ENCODE assay signal across 15 cellular contexts in the genomic region with DNA sequence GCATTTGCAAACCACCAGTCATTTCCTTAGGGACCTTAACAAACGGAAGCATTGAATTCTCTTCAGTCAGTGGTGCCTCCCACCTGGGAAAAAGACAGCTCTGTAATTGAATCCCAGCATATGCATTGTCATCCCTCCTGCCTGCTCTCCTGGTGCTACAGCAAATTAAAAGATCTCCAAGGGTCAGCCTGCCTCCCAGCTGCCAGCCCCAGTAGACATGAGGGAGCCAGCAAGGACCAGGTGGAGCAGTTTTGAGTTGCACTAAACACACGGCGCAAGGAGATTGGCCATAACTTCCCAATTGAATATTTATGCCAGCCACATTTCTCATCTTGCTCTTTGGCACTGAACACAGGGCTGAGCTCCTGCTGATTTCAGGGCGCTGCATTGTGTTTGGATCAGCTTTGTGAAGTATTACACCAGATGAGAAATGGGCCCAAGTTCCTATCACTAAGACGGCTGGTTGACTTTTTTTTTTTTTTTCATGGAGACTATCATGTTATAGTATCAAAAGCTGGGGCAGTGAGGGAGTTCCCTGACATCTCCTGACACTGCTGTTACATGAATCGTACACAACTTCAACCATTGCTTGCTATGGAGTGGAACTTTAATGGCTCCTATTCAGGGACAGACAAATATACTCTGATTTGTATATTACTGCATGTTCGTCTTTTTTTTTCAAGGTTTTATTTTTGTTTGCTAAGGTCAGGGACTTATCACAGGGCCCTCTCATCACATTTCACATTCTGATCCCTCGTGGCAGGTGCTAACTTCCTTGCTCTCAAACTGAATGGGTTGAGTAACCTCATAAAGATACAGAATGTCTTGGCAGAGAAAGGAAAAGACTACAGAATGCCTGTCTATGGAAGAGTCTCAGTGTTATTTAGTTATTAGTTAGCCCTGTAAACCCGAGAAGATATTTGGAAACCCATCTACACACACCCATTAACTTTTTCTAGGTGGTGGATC.
DNase-seq lines count a peak whose midpoint lies in the region; ATAC-seq and TF ChIP-seq lines count a peak whose summit lies in the region.
"Had no signal": no experiment of that assay in that cellular context is flagged by ENCODE, and none has a peak within 500 bp of the region (broad histone marks: within the 10 kb centered on the region; RNA-seq: fewer than 3 reads in every experiment).

No MANE protein-coding gene starts in this region.

- H3K36me3 Mint-ChIP-seq in activated CD8-positive, alpha-beta T cell treated with anti-CD3 and anti-CD28 coated beads for 36 hours (ENCODE audit: low read depth), result no peaks in the 10 kb centered on the region
- H3K36me3 Mint-ChIP-seq: activated naive CD8-positive, alpha-beta T cell had no signal

- CTCF ChIA-PET in activated CD8-positive, alpha-beta T cell treated with anti-CD3 and anti-CD28 coated beads for 36 hours (lab: Charles Lee), result no interaction called here

- intact Hi-C loops in Right ventricle myocardium superior (cut with DNase I), result no loop called here
- intact Hi-C loops in activated CD8-positive, alpha-beta T cell treated with anti-CD3 and anti-CD28 coated beads for 36 hours (cut with micrococcal nuclease), result no loop called here

- no peak for TF ChIP-seq CTCF in right atrium auricular region (IDR thresholded peaks at IDR 0.05)
- TF ChIP-seq CTCF in activated CD8-positive, alpha-beta T cell treated with anti-CD3 and anti-CD28 coated beads for 36 hours (IDR thresholded peaks at IDR 0.05), result no peak

- H3K36me3 ChIP-seq in right atrium auricular region, result no peaks in the 10 kb centered on the region
- H3K36me3 ChIP-seq: tibial nerve had no signal

- H3K27ac Mint-ChIP-seq in activated CD8-positive, alpha-beta T cell treated with anti-CD3 and anti-CD28 coated beads for 36 hours, result no peak overlapping the region
- H3K27ac Mint-ChIP-seq: activated naive CD8-positive, alpha-beta T cell had no signal

- POLR2A ChIA-PET in activated CD8-positive, alpha-beta T cell treated with anti-CD3 and anti-CD28 coated beads for 36 hours (lab: Charles Lee), result no interaction called here

- ATAC-seq in Right ventricle myocardium superior (ENCODE audit: poor library complexity), result peak; percentile 64
- ATAC-seq in activated CD8-positive, alpha-beta T cell treated with anti-CD3 and anti-CD28 coated beads for 36 hours, result no peak
- ATAC-seq in HG03342 (IDR thresholded peaks at IDR 0.05; ENCODE audit: unreplicated experiment), result no peak
- no peak for ATAC-seq in HG03457 (IDR thresholded peaks at IDR 0.05; ENCODE audit: unreplicated experiment)

- no peak overlapping the region for H3K4me3 Mint-ChIP-seq in activated CD8-positive, alpha-beta T cell treated with anti-CD3 and anti-CD28 coated beads for 36 hours
- H3K4me3 Mint-ChIP-seq: activated naive CD8-positive, alpha-beta T cell had no signal

- H3K4me1 Mint-ChIP-seq in activated CD8-positive, alpha-beta T cell treated with anti-CD3 and anti-CD28 coated beads for 36 hours (ENCODE audit: low read depth), result no peaks in the 10 kb centered on the region

- no peaks in the 10 kb centered on the region for H3K9me3 Mint-ChIP-seq in activated CD8-positive, alpha-beta T cell treated with anti-CD3 and anti-CD28 coated beads for 36 hours

- no peaks in the 10 kb centered on the region for H3K27me3 ChIP-seq in right atrium auricular region
- H3K27me3 ChIP-seq: tibial nerve had no signal

- no peaks in the 10 kb centered on the region for H3K9me3 ChIP-seq in right atrium auricular region
- H3K9me3 ChIP-seq: tibial nerve had no signal

- no peak for DNase-seq in Right ventricle myocardium superior
- no peak for DNase-seq in right atrium auricular region (ENCODE audit: low spot score)
- peak; percentile 74 for DNase-seq in NCI-H69 (lab: John Stamatoyannopoulos, UW)
- DNase-seq in iPS DF 19.7 (ENCODE audit: low read depth, low spot score), result peak; percentile 33
- DNase-seq in activated CD8-positive, alpha-beta T cell treated with anti-CD3 and anti-CD28 coated beads for 36 hours, result no peak
- DNase-seq in cerebellar nuclear complex (lab: John Stamatoyannopoulos, UW), result no peak
- DNase-seq: Calu3; central memory CD4-positive, alpha-beta T cell; NK-92 treated with Interleukin-12 subunit alpha and Interleukin-12 subunit beta, amount 100 ng/mL, for 24 hours; SIG-M5 had no signal

- no peaks in the 10 kb centered on the region for H3K27me3 Mint-ChIP-seq in activated CD8-positive, alpha-beta T cell treated with anti-CD3 and anti-CD28 coated beads for 36 hours

- H3K4me1 ChIP-seq in right atrium auricular region, result peaks cover 0 to 5% of the 10 kb centered on the region in 2 donors
- H3K4me1 ChIP-seq: tibial nerve had no signal

- H3K27ac ChIP-seq in right atrium auricular region, result peak overlapping the region in 1 of 2 donors; percentile 16
- H3K27ac ChIP-seq: tibial nerve, VCaP had no signal

- no peak overlapping the region for H3K4me3 ChIP-seq in right atrium auricular region
- H3K4me3 ChIP-seq: tibial nerve had no signal

Comparison
In these comparisons a context has a peak if more than half of its experiments do, and no peak if none do; other contexts are left out.
1. DNase-seq: peak in NCI-H69 (single experiment) and iPS DF 19.7 (single experiment); none in Right ventricle myocardium superior (single experiment), right atrium auricular region (single experiment), activated CD8-positive, alpha-beta T cell treated with anti-CD3 and anti-CD28 coated beads for 36 hours (single experiment) and cerebellar nuclear complex (0 of 2).